ENCODE assay signal across 7 cellular contexts in genomic region chrX:37993857-37994619, GRCh38. TPM values are rescaled to one million over a fixed set of nuclear protein-coding genes. Genes with fewer than 3 reads are reported as not detected.
DNase-seq lines count a peak whose midpoint lies in the region; ATAC-seq and TF ChIP-seq lines count a peak whose summit lies in the region.

No MANE protein-coding gene starts in this region.

- H3K27ac ChIP-seq in mucosa of rectum (ENCODE audit: low read depth in 2 of 2, low read length in 2 of 2) (peak overlapping the region; percentile 49 to 72), WERI-Rb-1 (no peak overlapping the region)

- TF ChIP-seq CTCF in WERI-Rb-1 (IDR thresholded peaks at IDR 0.05; ENCODE audit: low read depth, low read length): no peak

- peak; percentile 94 for DNase-seq in RPMI8226
- no peak for DNase-seq in globus pallidus (ENCODE audit: low spot score)
- no peak for DNase-seq in WERI-Rb-1
- no peak for DNase-seq in dermis blood vessel endothelial cell

- no peak overlapping the region for H3K4me3 ChIP-seq in mucosa of rectum (ENCODE audit: low read length in 2 of 2)
- no peak overlapping the region for H3K4me3 ChIP-seq in WERI-Rb-1 (ENCODE audit: low read depth, low read length)

- H3K9ac ChIP-seq in mucosa of rectum (ENCODE audit: low read depth in 1 of 2, low read length in 2 of 2): no peak overlapping the region

- peak; percentile 90 for ATAC-seq in GM18867 (IDR thresholded peaks at IDR 0.05; ENCODE audit: unreplicated experiment)
- peak; percentile 70 for ATAC-seq in HG03159 (IDR thresholded peaks at IDR 0.05; ENCODE audit: unreplicated experiment)

- no peaks in the 10 kb centered on the region for H3K36me3 ChIP-seq in mucosa of rectum (ENCODE audit: control insufficient read depth in 2 of 2, insufficient read depth in 2 of 2, low read length in 2 of 2)
- no peaks in the 10 kb centered on the region for H3K36me3 ChIP-seq in WERI-Rb-1

- no peaks in the 10 kb centered on the region for H3K9me3 ChIP-seq in mucosa of rectum (ENCODE audit: control insufficient read depth in 2 of 2, low read length in 2 of 2)
- H3K9me3 ChIP-seq in WERI-Rb-1 (ENCODE audit: severe bottlenecking): no peaks in the 10 kb centered on the region

- no peaks in the 10 kb centered on the region for H3K4me1 ChIP-seq in mucosa of rectum (ENCODE audit: control insufficient read depth in 2 of 2, insufficient read depth in 2 of 2, low read length in 2 of 2)

- H3K27me3 ChIP-seq in mucosa of rectum (ENCODE audit: control insufficient read depth in 2 of 2, insufficient read depth in 2 of 2, low read length in 2 of 2): no peaks in the 10 kb centered on the region
- H3K27me3 ChIP-seq in WERI-Rb-1 (ENCODE audit: insufficient read depth, low read depth, severe bottlenecking): peaks cover 2% of the 10 kb centered on the region

RNA-seq across cellular contexts. Expression of gene SYTL5, which starts 12.3 kb away (rescaled TPM):
- total RNA-seq in dermis blood vessel endothelial cell: under 0.01 TPM in 1 of 2 replicates, not detected in the other
